ENCODE assay signal across 33 cellular contexts in the genomic region with DNA sequence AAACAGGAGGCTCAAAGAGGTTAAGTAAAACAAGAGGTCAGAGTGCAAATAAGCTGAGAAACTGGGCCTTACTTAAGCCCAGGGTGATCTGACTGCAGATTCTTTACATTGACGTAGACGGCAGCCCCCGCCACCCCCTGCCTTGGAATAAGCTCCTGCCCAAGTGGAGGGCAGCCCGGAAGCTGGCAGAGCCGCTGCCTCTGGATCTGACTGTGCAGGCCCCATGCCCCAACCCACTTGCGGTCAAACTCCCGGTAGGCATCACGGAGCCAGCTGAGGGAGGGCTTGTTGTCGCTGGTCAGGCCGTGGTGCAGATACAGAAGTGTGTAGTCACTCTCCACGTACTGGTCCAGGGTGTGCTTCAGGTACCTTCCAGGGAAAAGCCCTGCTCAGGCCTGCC. TPM values are rescaled to one million over a fixed set of nuclear protein-coding genes. Genes with fewer than 3 reads are reported as not detected.
"Had no signal": no experiment of that assay in that cellular context is flagged by ENCODE, and none has a peak within 500 bp of the region (broad histone marks: within the 10 kb centered on the region; RNA-seq: fewer than 3 reads in every experiment).

No MANE protein-coding gene starts in this region.

- H3K27ac ChIP-seq: colonic mucosa, esophagus muscularis mucosa, foreskin keratinocyte, gastroesophageal sphincter, parathyroid adenoma, prostate gland, sigmoid colon, stomach, testis had no signal

- H3K4me1 ChIP-seq: colonic mucosa, parathyroid adenoma, prostate gland, testis had no signal

- DNase-seq: colonic mucosa; effector memory CD4-positive, alpha-beta T cell; foreskin keratinocyte; hypothalamus; immature natural killer cell; islet precursor cell; mesenchymal stem cell; naive B cell; sigmoid colon; stimulated activated CD4-positive, alpha-beta T cell treated with anti-CD3 and anti-CD28 coated beads, Interleukin-2, amount 100 ng/mL, for 24 hours; stimulated activated CD4-positive, alpha-beta T cell treated with anti-CD3 and anti-CD28 coated beads, Interleukin-4, amount 100 ng/mL, for 24 hours; stimulated activated naive CD4-positive, alpha-beta T cell treated with Interleukin-2 at 50 U/mL for 16 hours; stomach; testis; tibial artery had no signal

- H3K4me3 ChIP-seq: colonic mucosa, esophagus muscularis mucosa, gastroesophageal sphincter, mucosa of descending colon, prostate gland, right atrium auricular region, sigmoid colon, stomach, testis, tibial artery had no signal

- H3K27me3 ChIP-seq: colonic mucosa, esophagus muscularis mucosa, foreskin keratinocyte, gastroesophageal sphincter, right atrium auricular region, sigmoid colon, stomach, testis, tibial artery had no signal

- H3K9me3 ChIP-seq: colonic mucosa, esophagus muscularis mucosa, gastroesophageal sphincter, mucosa of descending colon, prostate gland, right atrium auricular region, sigmoid colon, stomach, testis, tibial artery had no signal

- ATAC-seq: foreskin keratinocyte; gastroesophageal sphincter; left lobe of liver; mucosa of descending colon; natural killer cell treated with Interleukin-12 subunit alpha and Interleukin-12 subunit beta and Interleukin-15 and Interleukin-18, amount 100 ng/mL, for 72 hours; stimulated activated effector memory CD8-positive, alpha-beta T cell treated with anti-CD3 and anti-CD28 coated beads, Interleukin-12 subunit alpha, Interleukin-12 subunit beta, amount 100 ng/mL, for 72 hours had no signal

RNA-seq across cellular contexts. Expression of a gene that starts 37.2 kb away (rescaled TPM):
- total RNA-seq: endothelial cell of umbilical vein, fibroblast of lung, foreskin keratinocyte, lower leg skin, lung microvascular endothelial cell, mesothelial cell of epicardium, neural crest cell, osteoblast, right atrium auricular region, subcutaneous adipose tissue, urinary bladder had no signal
- polyA plus RNA-seq: fibroblast of lung, foreskin keratinocyte, immature natural killer cell had no signal
